Comparison of ENCODE assay signal across 9 cellular contexts in genomic region chr7:151755131-151755787, GRCh38.
A peak's percentile ranks its signal among the peaks of the same experiment; 100 is the strongest.
DNase-seq lines count a peak whose midpoint lies in the region; ATAC-seq and TF ChIP-seq lines count a peak whose summit lies in the region.
"Had no signal": no experiment of that assay in that cellular context is flagged by ENCODE, and none has a peak within 500 bp of the region (broad histone marks: within the 10 kb centered on the region; RNA-seq: fewer than 3 reads in every experiment).

No MANE protein-coding gene starts in this region.

- intact Hi-C loops in gastrocnemius medialis (cut with DNase I; ENCODE audit: low total_unique reads), result loop anchor here (2.0 kb wide), 2 partner anchors 122 to 296 kb away; no protein-coding TSS in a partner anchor

- no peak overlapping the region for H3K4me3 ChIP-seq in gastrocnemius medialis
- H3K4me3 ChIP-seq: GM12878 had no signal

- H3K4me1 ChIP-seq in gastrocnemius medialis, result peaks cover 17 to 20% of the 10 kb centered on the region in 2 donors

- H3K27me3 Mint-ChIP-seq in T-helper 17 cell (no peaks in the 10 kb centered on the region), glutamatergic neuron (ENCODE audit: unreplicated experiment) (no peaks in the 10 kb centered on the region)

- H3K4me3 Mint-ChIP-seq in T-helper 17 cell, result peak overlapping the region; percentile 89
- H3K4me3 Mint-ChIP-seq in glutamatergic neuron (ENCODE audit: unreplicated experiment), result no peak overlapping the region

- peak; percentile 41 for DNase-seq in EL
- no peak for DNase-seq in T-helper 17 cell
- no peak for DNase-seq in glutamatergic neuron
- DNase-seq in gastrocnemius medialis, result peak; percentile 27 to 64
- no peak for DNase-seq in NCI-H1417 treated with DMSO at 0.1 percent for 48 hours (lab: John Stamatoyannopoulos, UW)
- no peak for DNase-seq in cerebellum (ENCODE audit: low spot score)
- no peak for DNase-seq in NCI-H1048 (lab: John Stamatoyannopoulos, UW)

- in situ Hi-C loops in gastrocnemius medialis (cut with MboI; ENCODE audit: low sequenced_read_pairs in 4 of 4), result loop anchor here (5.0 to 25.0 kb wide), 2 partner anchors 128 to 393 kb away; no protein-coding TSS in a partner anchor

- ATAC-seq in T-helper 17 cell, result no peak
- ATAC-seq in gastrocnemius medialis, result peak; percentile 13 to 20
- ATAC-seq in GM18907 (IDR thresholded peaks at IDR 0.05; ENCODE audit: unreplicated experiment), result no peak

- no peaks in the 10 kb centered on the region for H3K27me3 ChIP-seq in gastrocnemius medialis

- H3K9me3 Mint-ChIP-seq in glutamatergic neuron (ENCODE audit: unreplicated experiment), result peaks cover 5% of the 10 kb centered on the region

- peak overlapping the region; percentile 27 to 60 (median 50) for H3K27ac ChIP-seq in gastrocnemius medialis

- TF ChIP-seq POLR2A in gastrocnemius medialis (IDR thresholded peaks at IDR 0.05), result no peak

- H3K9me3 ChIP-seq in T-helper 17 cell (ENCODE audit: control insufficient read depth, low read length, poor library complexity, severe bottlenecking), result no peaks in the 10 kb centered on the region
- no peaks in the 10 kb centered on the region for H3K9me3 ChIP-seq in gastrocnemius medialis

- no peaks in the 10 kb centered on the region for H3K36me3 ChIP-seq in gastrocnemius medialis

- TF ChIP-seq CTCF in glutamatergic neuron (IDR thresholded peaks at IDR 0.05; ENCODE audit: partially characterized antibody, unreplicated experiment), result no peak
- no peak for TF ChIP-seq CTCF in gastrocnemius medialis (IDR thresholded peaks at IDR 0.05 in 4 of 5, conservative IDR thresholded peaks at IDR 0.05 in 1 of 5)

- H3K36me3 Mint-ChIP-seq in T-helper 17 cell (ENCODE audit: low read depth) (peaks cover 2% of the 10 kb centered on the region), glutamatergic neuron (ENCODE audit: unreplicated experiment) (no peaks in the 10 kb centered on the region)

- peaks cover 26% of the 10 kb centered on the region for H3K4me1 Mint-ChIP-seq in T-helper 17 cell
- H3K4me1 Mint-ChIP-seq in glutamatergic neuron (ENCODE audit: low read depth, unreplicated experiment), result peaks cover 23% of the 10 kb centered on the region

- peak overlapping the region; percentile 89 for H3K27ac Mint-ChIP-seq in T-helper 17 cell
- peak overlapping the region; percentile 59 for H3K27ac Mint-ChIP-seq in glutamatergic neuron (ENCODE audit: unreplicated experiment)

Comparison
In these comparisons a context has a peak if more than half of its experiments do, and no peak if none do; other contexts are left out.
1. DNase-seq: peak in EL (single experiment) and gastrocnemius medialis (2 of 2); none in T-helper 17 cell (0 of 3), glutamatergic neuron (single experiment), NCI-H1417 treated with DMSO at 0.1 percent for 48 hours (single experiment), cerebellum (single experiment) and NCI-H1048 (single experiment).
2. ATAC-seq: peak in gastrocnemius medialis (2 of 2); none in T-helper 17 cell (single experiment) and GM18907 (single experiment).